In the genomic region with DNA sequence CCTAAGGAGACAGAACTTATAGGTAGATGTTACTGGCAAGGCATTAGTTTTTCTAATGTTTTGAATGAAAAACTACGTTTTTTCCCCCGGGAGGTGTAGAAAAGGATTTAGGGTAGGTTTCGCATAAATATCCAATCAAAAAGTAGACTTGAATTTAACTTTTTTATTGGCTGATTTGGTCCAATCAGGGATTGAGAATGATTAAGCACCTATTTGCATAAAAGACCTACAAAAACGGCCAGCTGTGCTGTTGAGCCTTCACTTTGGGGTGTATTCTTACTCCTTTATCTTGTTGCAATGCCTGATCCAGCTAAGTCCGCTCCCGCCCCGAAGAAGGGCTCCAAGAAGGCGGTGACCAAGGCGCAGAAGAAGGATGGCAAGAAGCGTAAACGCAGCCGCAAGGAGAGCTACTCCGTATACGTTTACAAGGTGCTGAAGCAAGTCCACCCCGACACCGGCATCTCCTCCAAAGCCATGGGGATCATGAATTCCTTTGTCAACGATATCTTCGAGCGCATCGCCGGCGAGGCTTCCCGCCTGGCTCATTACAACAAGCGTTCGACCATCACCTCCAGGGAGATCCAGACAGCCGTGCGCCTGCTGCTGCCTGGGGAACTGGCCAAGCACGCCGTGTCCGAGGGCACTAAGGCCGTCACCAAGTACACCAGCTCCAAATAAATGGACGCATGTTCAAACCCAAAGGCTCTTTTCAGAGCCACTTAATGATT, we compare ENCODE assay signal across 8 cellular contexts.
DNase-seq lines count a peak whose midpoint lies in the region; ATAC-seq and TF ChIP-seq lines count a peak whose summit lies in the region.

No MANE protein-coding gene starts in this region.

- no peaks in the 10 kb centered on the region for H3K9me3 ChIP-seq in A673 (ENCODE audit: low read depth, low read length, poor library complexity, severe bottlenecking)
- H3K9me3 ChIP-seq in suprapubic skin: no peaks in the 10 kb centered on the region

- ATAC-seq in GM18870 (IDR thresholded peaks at IDR 0.05; ENCODE audit: unreplicated experiment) (peak; percentile 41), HG03196 (IDR thresholded peaks at IDR 0.05; ENCODE audit: unreplicated experiment) (peak; percentile 50)
- peak; percentile 57 for ATAC-seq in activated CD8-positive, alpha-beta memory T cell treated with anti-CD3 and anti-CD28 coated beads, Interleukin-2, amount 10 ng/mL, durations not matched to agents 7 days and 5 days

- POLR2A ChIA-PET in A673 (lab: Charles Lee; ENCODE audit: low non-redundant PET): interaction anchor here (0.6 to 2.2 kb wide), 5 partner anchors 19 to 219 kb away, joined by 3 to 20 read pairs (median 9); a partner anchor contains a TSS

- TF ChIP-seq POLR2A in suprapubic skin (IDR thresholded peaks at IDR 0.05): peak in 1 of 2 donors; percentile 47

- peak overlapping the region; percentile 68 for H3K4me3 ChIP-seq in A673 (ENCODE audit: low read depth, low read length, poor library complexity, severe bottlenecking)
- H3K4me3 ChIP-seq in epithelial cell of esophagus (ENCODE audit: low read length): peak overlapping the region; percentile 81
- H3K4me3 ChIP-seq in suprapubic skin: peak overlapping the region; percentile 68

- H3K4me3 Mint-ChIP-seq in activated CD8-positive, alpha-beta memory T cell treated with anti-CD3 and anti-CD28 coated beads, Interleukin-2, amount 10 ng/mL, durations not matched to agents 7 days and 5 days: peak overlapping the region; percentile 95

- under 1% methylated on average over 12 of the region's 32 CpGs for WGBS in suprapubic skin

- CTCF ChIA-PET in A673 (lab: Charles Lee): interaction anchor here (0.6 kb wide), 1 partner anchor 1543 kb away, joined by 3 read pairs; no protein-coding TSS in a partner anchor
- CTCF ChIA-PET in activated CD8-positive, alpha-beta memory T cell treated with anti-CD3 and anti-CD28 coated beads, Interleukin-2, amount 10 ng/mL, durations not matched to agents 7 days and 5 days (lab: Charles Lee): interaction anchor here (1.0 to 4.4 kb wide), 14 partner anchors 9 to 128 kb away, joined by 3 to 68 read pairs (median 8); a partner anchor contains a TSS

- no peaks in the 10 kb centered on the region for H3K27me3 Mint-ChIP-seq in activated CD8-positive, alpha-beta memory T cell treated with anti-CD3 and anti-CD28 coated beads, Interleukin-2, amount 10 ng/mL, durations not matched to agents 7 days and 5 days

- TF ChIP-seq CTCF in A673 (conservative IDR thresholded peaks at IDR 0.05; ENCODE audit: low read depth, low read length) (no peak), epithelial cell of esophagus (IDR thresholded peaks at IDR 0.05; ENCODE audit: insufficient read depth, low read depth, low read length, missing control alignments) (no peak), suprapubic skin (IDR thresholded peaks at IDR 0.05) (no peak)

- H3K4me1 Mint-ChIP-seq in activated CD8-positive, alpha-beta memory T cell treated with anti-CD3 and anti-CD28 coated beads, Interleukin-2, amount 10 ng/mL, durations not matched to agents 7 days and 5 days: peaks cover 27% of the 10 kb centered on the region

- H3K27ac Mint-ChIP-seq in activated CD8-positive, alpha-beta memory T cell treated with anti-CD3 and anti-CD28 coated beads, Interleukin-2, amount 10 ng/mL, durations not matched to agents 7 days and 5 days: peak overlapping the region; percentile 100

- BruUV-seq in A673 (replicated peaks; lab: Mats Ljungman, UMichigan): TSS peak; percentile 93

- H3K27me3 ChIP-seq in A673 (replicated peaks; ENCODE audit: insufficient read depth, low read depth, low read length, poor library complexity) (no peaks in the 10 kb centered on the region), suprapubic skin (peaks cover 61% of the 10 kb centered on the region)

- TF ChIP-seq EP300 in suprapubic skin (IDR thresholded peaks at IDR 0.05): no peak

- H3K9me3 Mint-ChIP-seq in activated CD8-positive, alpha-beta memory T cell treated with anti-CD3 and anti-CD28 coated beads, Interleukin-2, amount 10 ng/mL, durations not matched to agents 7 days and 5 days (ENCODE audit: low read depth): no peaks in the 10 kb centered on the region

- DNase-seq in A673 (ENCODE audit: low spot score) (peak; percentile 96), NCI-H748 treated with DMSO at 0.1 percent for 48 hours (lab: John Stamatoyannopoulos, UW) (peak; percentile 98), epithelial cell of esophagus (ENCODE audit: low read depth) (peak; percentile 91), mucosa of gallbladder (ENCODE audit: low spot score) (peak; percentile 75), suprapubic skin (ENCODE audit: low spot score in 2 of 2) (no peak)
- DNase-seq in activated CD8-positive, alpha-beta memory T cell treated with anti-CD3 and anti-CD28 coated beads, Interleukin-2, amount 10 ng/mL, durations not matched to agents 7 days and 5 days: peak; percentile 92

- intact Hi-C loops in A673 (cut with micrococcal nuclease; ENCODE audit: unreplicated experiment): loop anchor here (1.0 kb wide), 1 partner anchor 35 kb away; a partner anchor contains a TSS

- H3K27ac ChIP-seq in A673 (ENCODE audit: low read depth, low read length, poor library complexity, severe bottlenecking): peak overlapping the region; percentile 96
- H3K27ac ChIP-seq in suprapubic skin: peak overlapping the region; percentile 69

- H3K4me1 ChIP-seq in A673 (ENCODE audit: insufficient read depth, low read length, poor library complexity, severe bottlenecking): peaks cover 3% of the 10 kb centered on the region
- H3K4me1 ChIP-seq in suprapubic skin: peaks cover 26% of the 10 kb centered on the region

- no peaks in the 10 kb centered on the region for H3K36me3 ChIP-seq in A673 (ENCODE audit: insufficient read depth, low read length, poor library complexity, severe bottlenecking)
- H3K36me3 ChIP-seq in suprapubic skin: no peaks in the 10 kb centered on the region

- H3K36me3 Mint-ChIP-seq in activated CD8-positive, alpha-beta memory T cell treated with anti-CD3 and anti-CD28 coated beads, Interleukin-2, amount 10 ng/mL, durations not matched to agents 7 days and 5 days: peaks cover 8% of the 10 kb centered on the region

Comparison
In these comparisons a context has a peak if more than half of its experiments do, and no peak if none do; other contexts are left out.
1. DNase-seq: peak in A673 (single experiment), NCI-H748 treated with DMSO at 0.1 percent for 48 hours (single experiment), activated CD8-positive, alpha-beta memory T cell treated with anti-CD3 and anti-CD28 coated beads, Interleukin-2, amount 10 ng/mL, durations not matched to agents 7 days and 5 days (single experiment), epithelial cell of esophagus (single experiment) and mucosa of gallbladder (single experiment); none in suprapubic skin (0 of 2).
2. Peak in every context shown above with its lines, with median percentiles within 50 percentile points of each other: H3K4me3 ChIP-seq and ATAC-seq.